Comparison of ENCODE assay signal across 15 cellular contexts in the genomic region with DNA sequence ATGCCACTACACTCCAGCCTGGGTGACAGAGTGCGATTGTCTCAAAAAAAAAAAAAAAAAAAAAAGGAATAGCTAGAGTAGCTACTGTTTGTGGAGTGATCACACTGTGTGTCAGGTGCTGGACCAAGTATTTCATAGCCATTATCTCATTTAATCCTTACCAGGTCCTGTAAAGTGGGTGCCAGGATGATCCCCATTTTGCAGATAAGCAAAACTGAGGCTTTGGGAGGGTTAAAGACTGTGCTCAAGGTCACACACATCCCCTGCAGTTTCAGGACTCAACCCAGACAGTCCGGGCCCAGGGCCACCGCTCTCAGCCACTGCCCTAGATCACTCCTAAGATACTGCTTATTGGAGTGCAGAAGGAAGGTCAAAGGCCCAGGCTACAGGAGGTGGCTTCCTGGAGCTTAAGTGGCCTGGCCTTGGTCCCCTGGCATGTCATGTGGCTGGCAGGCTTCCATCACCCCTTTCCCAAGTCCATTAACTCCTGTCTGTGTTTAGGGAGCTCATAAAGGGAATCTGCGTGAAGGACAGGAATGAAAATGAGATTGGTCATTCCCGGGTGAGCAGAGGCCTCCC. TPM values are rescaled to one million over a fixed set of nuclear protein-coding genes. Genes with fewer than 3 reads are reported as not detected.
A peak's percentile ranks its signal among the peaks of the same experiment; 100 is the strongest.
DNase-seq lines count a peak whose midpoint lies in the region; ATAC-seq, FAIRE-seq and TF ChIP-seq lines count a peak whose summit lies in the region.
"Had no signal": no experiment of that assay in that cellular context is flagged by ENCODE, and none has a peak within 500 bp of the region (broad histone marks: within the 10 kb centered on the region; RNA-seq: fewer than 3 reads in every experiment).

No MANE protein-coding gene starts in this region.

- H3K27me3 Mint-ChIP-seq in activated T-cell treated with anti-CD3 and anti-CD28 coated beads, Interleukin-2, amount 50 U/mL, for 24 hours = no peaks in the 10 kb centered on the region
- no peaks in the 10 kb centered on the region for H3K27me3 Mint-ChIP-seq in activated T-cell treated with anti-CD3 and anti-CD28 coated beads, Interleukin-2, amount 50 U/mL, for 72 hours (ENCODE audit: low read depth)
- no peaks in the 10 kb centered on the region for H3K27me3 Mint-ChIP-seq in osteocyte (ENCODE audit: unreplicated experiment)
- H3K27me3 Mint-ChIP-seq: CD4-positive, alpha-beta T cell; IgD-negative memory B cell had no signal

- 77% methylated on average over 4 of the region's 5 CpGs for WGBS in K562 (ENCODE audit: insufficient coverage, low coverage, missing lambda C conversion rate)
- no CpG with 5 or more reads among the region's 5 CpGs for WGBS in trophoblast cell (ENCODE audit: extremely low coverage, insufficient coverage, insufficient read length)

- H3K79me1 ChIP-seq in trophoblast cell (ENCODE audit: low read length) = peaks cover 4% of the 10 kb centered on the region

- no peak for ATAC-seq in activated T-cell treated with anti-CD3 and anti-CD28 coated beads, Interleukin-2, amount 50 U/mL, for 72 hours (replicated peaks in 1 of 2)
- no peak for ATAC-seq in K562
- ATAC-seq in HG03045 (IDR thresholded peaks at IDR 0.05; ENCODE audit: unreplicated experiment) = no peak

- TF ChIP-seq POLR2A in K562 (conservative IDR thresholded peaks at IDR 0.05) = no peak

- no peak overlapping the region for H3K18ac ChIP-seq in trophoblast cell (ENCODE audit: low read length)

- no TSS peak for BruUV-seq in K562 (replicated peaks; lab: Mats Ljungman, UMichigan)

- H3K14ac ChIP-seq in trophoblast cell (ENCODE audit: low read length) = no peak overlapping the region

- no peak for TF ChIP-seq CTCF in K562 (IDR thresholded peaks at IDR 0.05 in 2 of 3, conservative IDR thresholded peaks at IDR 0.05 in 1 of 3; ENCODE audit: insufficient read depth in 2 of 3, low read depth in 1 of 3, low read length in 3 of 3)
- no peak for TF ChIP-seq CTCF in osteocyte (IDR thresholded peaks at IDR 0.05)

- H2BK120ac ChIP-seq in trophoblast cell (ENCODE audit: insufficient read depth, low read length, poor library complexity) = no peak overlapping the region

- H3K4me1 Mint-ChIP-seq in activated T-cell treated with anti-CD3 and anti-CD28 coated beads, Interleukin-2, amount 50 U/mL, for 24 hours (ENCODE audit: low read depth) = peaks cover 7% of the 10 kb centered on the region
- peaks cover 9% of the 10 kb centered on the region for H3K4me1 Mint-ChIP-seq in activated T-cell treated with anti-CD3 and anti-CD28 coated beads, Interleukin-2, amount 50 U/mL, for 72 hours (ENCODE audit: low read depth)
- H3K4me1 Mint-ChIP-seq in osteocyte (ENCODE audit: unreplicated experiment) = peaks cover 2% of the 10 kb centered on the region

- H3K9me3 Mint-ChIP-seq in activated T-cell treated with anti-CD3 and anti-CD28 coated beads, Interleukin-2, amount 50 U/mL, for 24 hours = no peaks in the 10 kb centered on the region
- no peaks in the 10 kb centered on the region for H3K9me3 Mint-ChIP-seq in activated T-cell treated with anti-CD3 and anti-CD28 coated beads, Interleukin-2, amount 50 U/mL, for 72 hours
- no peaks in the 10 kb centered on the region for H3K9me3 Mint-ChIP-seq in osteocyte (ENCODE audit: unreplicated experiment)
- H3K9me3 Mint-ChIP-seq: CD4-positive, alpha-beta T cell; H9; IgD-negative memory B cell had no signal

- no peak overlapping the region for H3K4me3 ChIP-seq in K562
- H3K4me3 ChIP-seq in trophoblast cell (ENCODE audit: low read depth, low read length) = no peak overlapping the region
- H3K4me3 ChIP-seq: GM23248 had no signal

- DNase-seq in activated T-cell treated with anti-CD3 and anti-CD28 coated beads, Interleukin-2, amount 50 U/mL, for 24 hours = peak; percentile 22
- DNase-seq in activated T-cell treated with anti-CD3 and anti-CD28 coated beads, Interleukin-2, amount 50 U/mL, for 72 hours = no peak
- DNase-seq in K562 (ENCODE audit: extremely low read depth in 1 of 4, low spot score in 3 of 4) = no peak
- no peak for DNase-seq in osteocyte (ENCODE audit: extremely low spot score, unreplicated experiment)
- no peak for DNase-seq in HCEC 1CT
- no peak for DNase-seq in trophoblast cell
- DNase-seq: ACHN; Calu3; CD4-positive, alpha-beta T cell; DMS 273 treated with DMSO at 0.1 percent for 48 hours; GM23248; H9 had no signal

- H3K27ac ChIP-seq in K562 (ENCODE audit: extremely low read depth, low read depth, low read length) (no peak overlapping the region), trophoblast cell (ENCODE audit: low read depth, low read length) (no peak overlapping the region)
- H3K27ac ChIP-seq: GM23248, KMS-11 had no signal

- H3K4me3 Mint-ChIP-seq in activated T-cell treated with anti-CD3 and anti-CD28 coated beads, Interleukin-2, amount 50 U/mL, for 24 hours = no peak overlapping the region
- H3K4me3 Mint-ChIP-seq in activated T-cell treated with anti-CD3 and anti-CD28 coated beads, Interleukin-2, amount 50 U/mL, for 72 hours = no peak overlapping the region
- no peak overlapping the region for H3K4me3 Mint-ChIP-seq in osteocyte (ENCODE audit: unreplicated experiment)
- H3K4me3 Mint-ChIP-seq: CD4-positive, alpha-beta T cell; H9; IgD-negative memory B cell had no signal

- no peak overlapping the region for H2BK12ac ChIP-seq in trophoblast cell (ENCODE audit: low read length)

- no peak for TF ChIP-seq RAD21 in K562 (CRISPR knock-in tag; conservative IDR thresholded peaks at IDR 0.05 in 1 of 2, IDR thresholded peaks at IDR 0.05 in 1 of 2)

- no peak overlapping the region for H3K4me2 ChIP-seq in K562 (ENCODE audit: insufficient read depth, low read length)
- no peak overlapping the region for H3K4me2 ChIP-seq in trophoblast cell (ENCODE audit: low read length)
- H3K4me2 ChIP-seq: KMS-11 had no signal

- H3K79me2 ChIP-seq in K562 (ENCODE audit: control insufficient read depth, insufficient read depth, low read length) (no peaks in the 10 kb centered on the region), trophoblast cell (ENCODE audit: control insufficient read depth, insufficient read depth, low read length, poor library complexity) (peaks cover 2% of the 10 kb centered on the region)

- FAIRE-seq in K562 (lab: Jason Lieb, UNC) = no peak

- H3K27me3 ChIP-seq in K562 (ENCODE audit: control insufficient read depth in 2 of 2, insufficient read depth in 2 of 2, low read length in 2 of 2) (no peaks in the 10 kb centered on the region), trophoblast cell (ENCODE audit: insufficient read depth, low read length) (no peaks in the 10 kb centered on the region)

- H4K91ac ChIP-seq in trophoblast cell (ENCODE audit: low read depth, low read length) = no peak overlapping the region

- H2AK5ac ChIP-seq in trophoblast cell (ENCODE audit: low read length) = no peak overlapping the region

- H3K9ac ChIP-seq in K562 (ENCODE audit: insufficient read depth in 1 of 2, low read depth in 2 of 2, low read length in 2 of 2) (no peak overlapping the region), trophoblast cell (ENCODE audit: low read length) (no peak overlapping the region)
- H3K9ac ChIP-seq: GM23248, KMS-11 had no signal

- no peaks in the 10 kb centered on the region for H3K9me1 ChIP-seq in K562 (ENCODE audit: control insufficient read depth, insufficient read depth, low read length)

- H3K36me3 ChIP-seq in K562 (ENCODE audit: control insufficient read depth, insufficient read depth, low read length) = peaks cover 68% of the 10 kb centered on the region
- peaks cover 35 to 44% of the 10 kb centered on the region in 2 experiments for H3K36me3 ChIP-seq in trophoblast cell (ENCODE audit: control insufficient read depth in 1 of 2, insufficient read depth in 2 of 2, low read length in 2 of 2)

- intact Hi-C loops in K562 (cut with micrococcal nuclease) = no loop called here

- H2AFZ ChIP-seq in K562 (ENCODE audit: low read depth, low read length) (no peak overlapping the region), trophoblast cell (ENCODE audit: insufficient read depth, low read length, poor library complexity) (no peak overlapping the region)
- H2AFZ ChIP-seq: GM23248 had no signal

- H4K12ac ChIP-seq in trophoblast cell (ENCODE audit: low read depth, low read length) = no peak overlapping the region

- H3K4me1 ChIP-seq in K562 (replicated peaks in 1 of 2; ENCODE audit: control insufficient read depth in 2 of 2, insufficient read depth in 2 of 2, low read length in 2 of 2) (peaks cover 10 to 11% of the 10 kb centered on the region in 2 experiments; a peak in 4 of 5 replicates), trophoblast cell (ENCODE audit: control insufficient read depth in 1 of 2, insufficient read depth in 2 of 2, low read length in 2 of 2) (peaks cover 0 to 4% of the 10 kb centered on the region in 2 experiments)

- H4K20me1 ChIP-seq in K562 (replicated peaks; ENCODE audit: control insufficient read depth, insufficient read depth, low read length) = no peaks in the 10 kb centered on the region

- H3K23ac ChIP-seq in trophoblast cell (ENCODE audit: low read length) = no peak overlapping the region

- H3K4ac ChIP-seq in trophoblast cell (ENCODE audit: low read depth, low read length) = no peak overlapping the region

- in situ Hi-C loops in K562 (cut with MboI) = no loop called here

- H3K36me3 Mint-ChIP-seq in activated T-cell treated with anti-CD3 and anti-CD28 coated beads, Interleukin-2, amount 50 U/mL, for 24 hours (ENCODE audit: low read depth) = peaks cover 94% of the 10 kb centered on the region
- peaks cover 1 to 14% of the 10 kb centered on the region in 2 donors for H3K36me3 Mint-ChIP-seq in activated T-cell treated with anti-CD3 and anti-CD28 coated beads, Interleukin-2, amount 50 U/mL, for 72 hours (ENCODE audit: insufficient read depth in 2 of 2)
- H3K36me3 Mint-ChIP-seq in osteocyte (ENCODE audit: unreplicated experiment) = peaks cover 4% of the 10 kb centered on the region

- H3K9me3 ChIP-seq in K562 (replicated peaks; ENCODE audit: control insufficient read depth, insufficient read depth, low read depth, low read length) = no peaks in the 10 kb centered on the region
- H3K9me3 ChIP-seq in trophoblast cell (ENCODE audit: insufficient read depth, low read depth, low read length) = no peaks in the 10 kb centered on the region

- no peak overlapping the region for H2BK5ac ChIP-seq in trophoblast cell (ENCODE audit: low read depth, low read length, poor library complexity)

- H4K8ac ChIP-seq in trophoblast cell (ENCODE audit: low read depth, low read length) = no peak overlapping the region

- TF ChIP-seq EP300 in K562 (IDR thresholded peaks at IDR 0.05; ENCODE audit: low read length) = no peak

- POLR2A ChIA-PET in K562 (lab: Yijun Ruan, JAX) = no interaction called here

- CTCF ChIA-PET in K562 (lab: Yijun Ruan, JAX; ENCODE audit: low intra/inter-chr PET ratio) = interaction anchor here (0.6 kb wide), 1 partner anchor 339 kb away, joined by 3 read pairs; no protein-coding TSS in a partner anchor

- H3K27ac Mint-ChIP-seq in activated T-cell treated with anti-CD3 and anti-CD28 coated beads, Interleukin-2, amount 50 U/mL, for 24 hours = no peak overlapping the region
- H3K27ac Mint-ChIP-seq in activated T-cell treated with anti-CD3 and anti-CD28 coated beads, Interleukin-2, amount 50 U/mL, for 72 hours = no peak overlapping the region
- peak overlapping the region; percentile 18 for H3K27ac Mint-ChIP-seq in osteocyte (ENCODE audit: unreplicated experiment)
- H3K27ac Mint-ChIP-seq: CD4-positive, alpha-beta T cell; H9; IgD-negative memory B cell had no signal

RNA-seq across cellular contexts. Expression of gene WBP1L, which starts 12.4 kb away (rescaled TPM):
- total RNA-seq in activated T-cell treated with anti-CD3 and anti-CD28 coated beads, Interleukin-2, amount 50 U/mL, for 72 hours = 10 to 100 TPM; 19.6 to 20.1 TPM
- 11.5 and 23.1 TPM in 2 replicates for total RNA-seq in K562 (2011; cell fraction: chromatin; rRNA removed; ENCODE audit: low replicate concordance)
- total RNA-seq in K562 (2011; cell fraction: nucleolus; rRNA removed) = 19.7 and 23.5 TPM in 2 replicates
- total RNA-seq in K562 (2011; cell fraction: nucleoplasm; rRNA removed) = 22.4 and 23.0 TPM in 2 replicates
- total RNA-seq in K562 (2014; rRNA removed) (11.4 and 15.0 TPM in 2 replicates), K562 (2014; rRNA removed; fragmentation: Illumina TruSeq; extraction: Trizol) (6.6 and 6.7 TPM in 2 replicates), K562 (2015; rRNA removed; fragmentation: Illumina TruSeq; extraction: Trizol) (8.7 and 9.1 TPM in 2 replicates), K562 (2021) (11.8 and 14.4 TPM in 2 replicates), osteocyte (66.7 and 68.7 TPM in 2 replicates)
- polyA plus RNA-seq in K562 (2011; rRNA removed) (11.6 and 12.1 TPM in 2 replicates), K562 (2014; fragmentation: Illumina TruSeq; extraction: Trizol) (11.5 and 12.3 TPM in 2 replicates), K562 (2014; fragmentation: Nextera tagmentation; extraction: Ambion mirVana) (1 to 10 TPM; 3.2 to 5.3 TPM), K562 (2014; rRNA removed) (10.7 and 11.3 TPM in 2 replicates)
- polyA plus RNA-seq in K562 (2011; cell fraction: cytosol; rRNA removed) = 19.1 and 32.0 TPM in 2 replicates
- 8.0 and 8.9 TPM in 2 replicates for polyA plus RNA-seq in K562 (2011; cell fraction: nucleus; rRNA removed)
- 12.0 and 12.3 TPM in 2 replicates for polyA plus RNA-seq in K562 (2012)
- 17.5 and 24.0 TPM in 2 replicates for polyA minus RNA-seq in K562 (2011; rRNA and poly(A)+ RNA removed)
- polyA minus RNA-seq in K562 (2011; cell fraction: cytosol; rRNA and poly(A)+ RNA removed) = 15.7 and 17.7 TPM in 2 replicates
- polyA minus RNA-seq in K562 (2011; cell fraction: nucleus; rRNA and poly(A)+ RNA removed) = 3.6 and 4.9 TPM in 2 replicates
- polyA plus RNA-seq in trophoblast cell (2013) = 65.4 and 67.3 TPM in 2 replicates

RNA-seq across cellular contexts. Expression of gene SFXN2, which starts 16.9 kb away (rescaled TPM):
- 10 to 100 TPM in 1 of 2 donors, 1 to 10 TPM in 1; 7.5 to 10.4 TPM for total RNA-seq in activated T-cell treated with anti-CD3 and anti-CD28 coated beads, Interleukin-2, amount 50 U/mL, for 72 hours
- 14.9 and 58.6 TPM in 2 replicates for total RNA-seq in K562 (2011; cell fraction: chromatin; rRNA removed; ENCODE audit: low replicate concordance)
- total RNA-seq in K562 (2011; cell fraction: nucleolus; rRNA removed) = 43.2 and 44.1 TPM in 2 replicates
- total RNA-seq in K562 (2011; cell fraction: nucleoplasm; rRNA removed) = 24.3 and 31.1 TPM in 2 replicates
- 7.3 and 11.4 TPM in 2 replicates for total RNA-seq in K562 (2014; rRNA removed)
- 17.1 and 22.5 TPM in 2 replicates for total RNA-seq in K562 (2014; rRNA removed; fragmentation: Illumina TruSeq; extraction: Trizol)
- 14.6 and 15.7 TPM in 2 replicates for total RNA-seq in K562 (2015; rRNA removed; fragmentation: Illumina TruSeq; extraction: Trizol)
- total RNA-seq in K562 (2021) = 20.6 and 23.8 TPM in 2 replicates
- polyA plus RNA-seq in K562 (2011; rRNA removed) = 10.7 and 14.5 TPM in 2 replicates
- 14.2 and 18.2 TPM in 2 replicates for polyA plus RNA-seq in K562 (2011; cell fraction: cytosol; rRNA removed)
- polyA plus RNA-seq in K562 (2011; cell fraction: nucleus; rRNA removed) = 15.5 and 26.3 TPM in 2 replicates
- polyA plus RNA-seq in K562 (2012) = 8.3 and 15.5 TPM in 2 replicates
- polyA plus RNA-seq in K562 (2014; fragmentation: Illumina TruSeq; extraction: Trizol) = 23.7 and 24.1 TPM in 2 replicates
- 10 to 100 TPM; 12.0 to 20.4 TPM for polyA plus RNA-seq in K562 (2014; fragmentation: Nextera tagmentation; extraction: Ambion mirVana)
- polyA plus RNA-seq in K562 (2014; rRNA removed) = 13.9 and 23.3 TPM in 2 replicates
- polyA minus RNA-seq in K562 (2011; rRNA and poly(A)+ RNA removed) = 12.0 and 24.9 TPM in 2 replicates
- 13.3 and 15.2 TPM in 2 replicates for polyA minus RNA-seq in K562 (2011; cell fraction: cytosol; rRNA and poly(A)+ RNA removed)
- 20.9 and 24.4 TPM in 2 replicates for polyA minus RNA-seq in K562 (2011; cell fraction: nucleus; rRNA and poly(A)+ RNA removed)
- total RNA-seq in osteocyte = 6.9 and 8.1 TPM in 2 replicates
- 9.0 and 9.4 TPM in 2 replicates for polyA plus RNA-seq in trophoblast cell (2013)

RNA-seq across cellular contexts. Expression of gene ARL3, which starts 17.1 kb away (rescaled TPM):
- 1 to 10 TPM; 8.0 to 8.7 TPM for total RNA-seq in activated T-cell treated with anti-CD3 and anti-CD28 coated beads, Interleukin-2, amount 50 U/mL, for 72 hours
- total RNA-seq in K562 (2011; cell fraction: chromatin; rRNA removed; ENCODE audit: low replicate concordance) = 2.0 and 2.1 TPM in 2 replicates
- 0.83 and 1.7 TPM in 2 replicates for total RNA-seq in K562 (2011; cell fraction: nucleolus; rRNA removed)
- total RNA-seq in K562 (2011; cell fraction: nucleoplasm; rRNA removed) = 2.2 and 2.7 TPM in 2 replicates
- total RNA-seq in K562 (2014; rRNA removed) (2.7 and 2.9 TPM in 2 replicates), K562 (2014; rRNA removed; fragmentation: Illumina TruSeq; extraction: Trizol) (3.5 and 3.8 TPM in 2 replicates), K562 (2015; rRNA removed; fragmentation: Illumina TruSeq; extraction: Trizol) (2.9 and 3.2 TPM in 2 replicates), K562 (2021) (4.2 and 4.6 TPM in 2 replicates), osteocyte (11.6 and 12.6 TPM in 2 replicates)
- polyA plus RNA-seq in K562 (2011; rRNA removed) (4.8 and 5.5 TPM in 2 replicates), K562 (2014; fragmentation: Illumina TruSeq; extraction: Trizol) (4.2 and 5.5 TPM in 2 replicates), K562 (2014; fragmentation: Nextera tagmentation; extraction: Ambion mirVana) (1 to 10 TPM; 8.2 to 8.9 TPM), K562 (2014; rRNA removed) (5.1 and 5.2 TPM in 2 replicates)
- polyA plus RNA-seq in K562 (2011; cell fraction: cytosol; rRNA removed) = 1.7 and 3.3 TPM in 2 replicates
- 1.2 and 2.4 TPM in 2 replicates for polyA plus RNA-seq in K562 (2011; cell fraction: nucleus; rRNA removed)
- polyA plus RNA-seq in K562 (2012) = 5.7 and 6.9 TPM in 2 replicates
- 2.6 and 3.0 TPM in 2 replicates for polyA minus RNA-seq in K562 (2011; rRNA and poly(A)+ RNA removed)
- polyA minus RNA-seq in K562 (2011; cell fraction: cytosol; rRNA and poly(A)+ RNA removed) = 0.46 and 0.76 TPM in 2 replicates
- 0.40 and 1.2 TPM in 2 replicates for polyA minus RNA-seq in K562 (2011; cell fraction: nucleus; rRNA and poly(A)+ RNA removed)
- polyA plus RNA-seq in trophoblast cell (2013) = 16.3 and 18.0 TPM in 2 replicates
